21 cellular contexts compared by ENCODE assay signal in the genomic region with DNA sequence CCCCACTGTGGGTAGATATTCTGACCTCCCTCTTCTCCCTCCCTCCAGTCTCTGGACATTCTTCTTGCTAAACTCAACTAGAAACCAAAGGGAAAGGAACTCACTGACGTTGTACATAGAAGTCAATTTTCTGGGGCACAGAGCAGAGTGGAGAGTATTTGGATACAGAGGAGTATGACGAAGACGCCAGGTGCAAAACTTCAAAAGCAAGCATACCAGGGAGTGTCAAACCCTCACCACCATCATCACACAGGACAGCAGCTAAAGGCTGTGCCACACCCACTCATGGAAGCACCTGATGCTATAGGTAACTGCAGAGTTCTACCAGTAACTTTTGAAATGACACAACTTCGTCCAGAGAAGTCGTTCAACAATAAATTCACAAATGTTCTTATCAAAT.
A peak's percentile ranks its signal among the peaks of the same experiment; 100 is the strongest.
DNase-seq lines count a peak whose midpoint lies in the region; ATAC-seq and TF ChIP-seq lines count a peak whose summit lies in the region.
"Had no signal": no experiment of that assay in that cellular context is flagged by ENCODE, and none has a peak within 500 bp of the region (broad histone marks: within the 10 kb centered on the region; RNA-seq: fewer than 3 reads in every experiment).

No MANE protein-coding gene starts in this region.

- H3K9me3 Mint-ChIP-seq in activated CD4-positive, alpha-beta T cell treated with anti-CD3 and anti-CD28 coated beads, Interleukin-2, amount 10 ng/mL, durations not matched to agents 24 days and 14 days, result no peaks in the 10 kb centered on the region
- no peaks in the 10 kb centered on the region for H3K9me3 Mint-ChIP-seq in CD4-positive, alpha-beta T cell
- no peaks in the 10 kb centered on the region for H3K9me3 Mint-ChIP-seq in activated T-helper 17 cell treated with anti-CD3 and anti-CD28 coated beads, Interleukin-2, amount 50 U/mL, for 72 hours
- peaks cover 16% of the 10 kb centered on the region for H3K9me3 Mint-ChIP-seq in glutamatergic neuron (ENCODE audit: unreplicated experiment)

- POLR2A ChIA-PET in CD4-positive, alpha-beta T cell (lab: Charles Lee), result interaction anchor here (1.3 to 1.6 kb wide), 2 partner anchors 16 to 65 kb away, joined by 3 to 4 read pairs; a partner anchor contains a TSS

- peak; percentile 52 for ATAC-seq in CD4-positive, alpha-beta T cell (ENCODE audit: poor library complexity)
- no peak for ATAC-seq in activated T-helper 17 cell treated with anti-CD3 and anti-CD28 coated beads, Interleukin-2, amount 50 U/mL, for 72 hours (replicated peaks)

- peak; percentile 58 for DNase-seq in activated CD4-positive, alpha-beta T cell treated with anti-CD3 and anti-CD28 coated beads, Interleukin-2, amount 10 ng/mL, durations not matched to agents 24 days and 14 days
- no peak for DNase-seq in activated CD4-positive, alpha-beta T cell treated with anti-CD3 and anti-CD28 coated beads, Interleukin-2, amount 50 U/mL, for 48 hours
- DNase-seq in CD4-positive, alpha-beta T cell, result peak in 2 of 10 experiments; percentile 37 to 63
- DNase-seq in glutamatergic neuron (no peak), GM20000 (ENCODE audit: low spot score) (no peak), pons (ENCODE audit: low spot score) (no peak), hypothalamus (lab: John Stamatoyannopoulos, UW) (no peak)
- DNase-seq: 8988T; activated CD4-positive, CD25-positive, alpha-beta regulatory T cell; activated CD8-positive, alpha-beta memory T cell treated with anti-CD3 and anti-CD28 coated beads, Interleukin-2, amount 50 U/mL, for 4 hours; adrenal gland; AML-193; mammary epithelial cell; SK-N-SH; spleen; stimulated activated CD4-positive, alpha-beta T cell treated with anti-CD3 and anti-CD28 coated beads, Interleukin-4, amount 100 ng/mL, for 1 hour; transverse colon had no signal

- H3K27ac Mint-ChIP-seq in activated CD4-positive, alpha-beta T cell treated with anti-CD3 and anti-CD28 coated beads, Interleukin-2, amount 10 ng/mL, durations not matched to agents 24 days and 14 days, result peak overlapping the region; percentile 99
- peak overlapping the region; percentile 91 for H3K27ac Mint-ChIP-seq in CD4-positive, alpha-beta T cell
- H3K27ac Mint-ChIP-seq in activated T-helper 17 cell treated with anti-CD3 and anti-CD28 coated beads, Interleukin-2, amount 50 U/mL, for 72 hours, result peak overlapping the region; percentile 96
- peak overlapping the region; percentile 71 for H3K27ac Mint-ChIP-seq in glutamatergic neuron (ENCODE audit: unreplicated experiment)

- no peak for TF ChIP-seq CTCF in CD4-positive, alpha-beta T cell (IDR thresholded peaks at IDR 0.05)
- TF ChIP-seq CTCF in glutamatergic neuron (IDR thresholded peaks at IDR 0.05; ENCODE audit: partially characterized antibody, unreplicated experiment), result no peak
- no peak for TF ChIP-seq CTCF in GM20000 (IDR thresholded peaks at IDR 0.05; ENCODE audit: extremely low read depth, missing control alignments)

- no peaks in the 10 kb centered on the region for H3K27me3 Mint-ChIP-seq in activated CD4-positive, alpha-beta T cell treated with anti-CD3 and anti-CD28 coated beads, Interleukin-2, amount 10 ng/mL, durations not matched to agents 24 days and 14 days
- no peaks in the 10 kb centered on the region for H3K27me3 Mint-ChIP-seq in CD4-positive, alpha-beta T cell
- H3K27me3 Mint-ChIP-seq in activated T-helper 17 cell treated with anti-CD3 and anti-CD28 coated beads, Interleukin-2, amount 50 U/mL, for 72 hours, result no peaks in the 10 kb centered on the region
- peaks cover 7% of the 10 kb centered on the region for H3K27me3 Mint-ChIP-seq in glutamatergic neuron (ENCODE audit: unreplicated experiment)

- CTCF ChIA-PET in CD4-positive, alpha-beta T cell (lab: Charles Lee), result interaction anchor here (1.5 kb wide), 1 partner anchor 174 kb away, joined by 3 read pairs; no protein-coding TSS in a partner anchor

- H3K36me3 Mint-ChIP-seq in activated CD4-positive, alpha-beta T cell treated with anti-CD3 and anti-CD28 coated beads, Interleukin-2, amount 10 ng/mL, durations not matched to agents 24 days and 14 days (ENCODE audit: low read depth), result peaks cover 60% of the 10 kb centered on the region
- peaks cover 70% of the 10 kb centered on the region for H3K36me3 Mint-ChIP-seq in CD4-positive, alpha-beta T cell (ENCODE audit: low read depth)
- peaks cover 88% of the 10 kb centered on the region for H3K36me3 Mint-ChIP-seq in activated T-helper 17 cell treated with anti-CD3 and anti-CD28 coated beads, Interleukin-2, amount 50 U/mL, for 72 hours (ENCODE audit: low read depth)
- no peaks in the 10 kb centered on the region for H3K36me3 Mint-ChIP-seq in glutamatergic neuron (ENCODE audit: unreplicated experiment)

- H3K27ac ChIP-seq in CD4-positive, alpha-beta T cell (ENCODE audit: low read depth, low read length), result peak overlapping the region; percentile 14
- H3K27ac ChIP-seq: adrenal gland, coronary artery, KMS-11, RWPE1, transverse colon had no signal

- peaks cover 88% of the 10 kb centered on the region for H3K4me1 Mint-ChIP-seq in activated CD4-positive, alpha-beta T cell treated with anti-CD3 and anti-CD28 coated beads, Interleukin-2, amount 10 ng/mL, durations not matched to agents 24 days and 14 days
- peaks cover 96% of the 10 kb centered on the region for H3K4me1 Mint-ChIP-seq in CD4-positive, alpha-beta T cell (ENCODE audit: low read depth)
- peaks cover 82% of the 10 kb centered on the region for H3K4me1 Mint-ChIP-seq in activated T-helper 17 cell treated with anti-CD3 and anti-CD28 coated beads, Interleukin-2, amount 50 U/mL, for 72 hours
- H3K4me1 Mint-ChIP-seq in glutamatergic neuron (ENCODE audit: low read depth, unreplicated experiment), result peaks cover 78% of the 10 kb centered on the region

- intact Hi-C loops in activated CD4-positive, alpha-beta T cell treated with anti-CD3 and anti-CD28 coated beads, Interleukin-2, amount 10 ng/mL, durations not matched to agents 24 days and 14 days (cut with micrococcal nuclease), result loop anchor here (10.0 kb wide), 1 partner anchor 324 kb away; a partner anchor contains a TSS
- intact Hi-C loops in CD4-positive, alpha-beta T cell (cut with DNase I, micrococcal nuclease), result loop anchor here in 1 of 2 experiments (5.0 kb wide), 1 partner anchor 189 kb away; no protein-coding TSS in a partner anchor

- H3K9me3 ChIP-seq in CD4-positive, alpha-beta T cell (ENCODE audit: control insufficient read depth, low read length), result no peaks in the 10 kb centered on the region
- H3K9me3 ChIP-seq: adrenal gland, SK-N-SH, spleen, transverse colon had no signal

- H3K4me3 Mint-ChIP-seq in activated CD4-positive, alpha-beta T cell treated with anti-CD3 and anti-CD28 coated beads, Interleukin-2, amount 10 ng/mL, durations not matched to agents 24 days and 14 days, result peak overlapping the region; percentile 39
- H3K4me3 Mint-ChIP-seq in CD4-positive, alpha-beta T cell, result peak overlapping the region; percentile 65
- H3K4me3 Mint-ChIP-seq in activated T-helper 17 cell treated with anti-CD3 and anti-CD28 coated beads, Interleukin-2, amount 50 U/mL, for 72 hours, result peak overlapping the region; percentile 74
- H3K4me3 Mint-ChIP-seq in glutamatergic neuron (ENCODE audit: unreplicated experiment), result peak overlapping the region; percentile 45

- no peaks in the 10 kb centered on the region for H3K27me3 ChIP-seq in CD4-positive, alpha-beta T cell (ENCODE audit: control insufficient read depth, insufficient read depth, low read length)
- H3K27me3 ChIP-seq: adrenal gland, spleen, transverse colon had no signal
